In genomic region chr14:70359076-70359424, GRCh38 we compare ENCODE assay signal across 7 cellular contexts. TPM values are rescaled to one million over a fixed set of nuclear protein-coding genes. Genes with fewer than 3 reads are reported as not detected.
A peak's percentile ranks its signal among the peaks of the same experiment; 100 is the strongest.
DNase-seq lines count a peak whose midpoint lies in the region; ATAC-seq and TF ChIP-seq lines count a peak whose summit lies in the region.

No MANE protein-coding gene starts in this region.

- H3K4me1 Mint-ChIP-seq in activated naive CD8-positive, alpha-beta T cell treated with anti-CD3 and anti-CD28 coated beads, Interleukin-2, amount 50 U/mL, for 24 hours, result peaks cover 49% of the 10 kb centered on the region

- no peaks in the 10 kb centered on the region for H3K27me3 Mint-ChIP-seq in activated naive CD8-positive, alpha-beta T cell treated with anti-CD3 and anti-CD28 coated beads, Interleukin-2, amount 50 U/mL, for 24 hours

- peak overlapping the region; percentile 100 for H3K4me3 Mint-ChIP-seq in activated naive CD8-positive, alpha-beta T cell treated with anti-CD3 and anti-CD28 coated beads, Interleukin-2, amount 50 U/mL, for 24 hours

- peak overlapping the region; percentile 79 to 87 (median 84) for H3K27ac ChIP-seq in tibial nerve

- H3K27me3 ChIP-seq in tibial nerve, result no peaks in the 10 kb centered on the region

- ATAC-seq in GM18499 (IDR thresholded peaks at IDR 0.05; ENCODE audit: insufficient read depth, unreplicated experiment) (peak; percentile 9), HG03103 (IDR thresholded peaks at IDR 0.05; ENCODE audit: low read depth, unreplicated experiment) (peak; percentile 13), left lobe of liver (peak; percentile 51), HG02870 (IDR thresholded peaks at IDR 0.05; ENCODE audit: unreplicated experiment) (no peak)
- no peak for ATAC-seq in activated naive CD8-positive, alpha-beta T cell treated with anti-CD3 and anti-CD28 coated beads, Interleukin-2, amount 50 U/mL, for 24 hours

- DNase-seq in activated naive CD8-positive, alpha-beta T cell treated with anti-CD3 and anti-CD28 coated beads, Interleukin-2, amount 50 U/mL, for 24 hours, result no peak
- no peak for DNase-seq in left lobe of liver (ENCODE audit: low spot score)
- DNase-seq in tibial nerve (ENCODE audit: low spot score in 2 of 2), result no peak
- no peak for DNase-seq in SHP77 (lab: John Stamatoyannopoulos, UW)

- 0% methylated on average over 14 of the region's 14 CpGs for WGBS in tibial nerve, 2 donors

- peaks cover 0 to 45% (median 10%) of the 10 kb centered on the region in 4 donors for H3K4me1 ChIP-seq in tibial nerve

- TF ChIP-seq CTCF in tibial nerve (IDR thresholded peaks at IDR 0.05), result no peak

- peak overlapping the region; percentile 60 to 85 (median 76) for H3K4me3 ChIP-seq in tibial nerve

- no peak for TF ChIP-seq EP300 in tibial nerve (IDR thresholded peaks at IDR 0.05)

- H3K36me3 Mint-ChIP-seq in activated naive CD8-positive, alpha-beta T cell treated with anti-CD3 and anti-CD28 coated beads, Interleukin-2, amount 50 U/mL, for 24 hours (ENCODE audit: low read depth), result peaks cover 21% of the 10 kb centered on the region

- peak overlapping the region; percentile 95 for H3K27ac Mint-ChIP-seq in activated naive CD8-positive, alpha-beta T cell treated with anti-CD3 and anti-CD28 coated beads, Interleukin-2, amount 50 U/mL, for 24 hours

- no peak for TF ChIP-seq POLR2A in tibial nerve (IDR thresholded peaks at IDR 0.05)

- H3K36me3 ChIP-seq in tibial nerve, result no peaks in the 10 kb centered on the region

- no peaks in the 10 kb centered on the region for H3K9me3 Mint-ChIP-seq in activated naive CD8-positive, alpha-beta T cell treated with anti-CD3 and anti-CD28 coated beads, Interleukin-2, amount 50 U/mL, for 24 hours

- H3K9me3 ChIP-seq in tibial nerve, result no peaks in the 10 kb centered on the region

RNA-seq across cellular contexts. Expression of gene COX16, which starts 0.4 kb away (rescaled TPM):
- total RNA-seq in left lobe of liver (18.9 TPM), tibial nerve (10 to 100 TPM; 20.0 to 42.9 (median 26.5) TPM)

RNA-seq across cellular contexts. Expression of gene SYNJ2BP, which starts 57.8 kb away (rescaled TPM):
- 22.2 TPM for total RNA-seq in left lobe of liver
- total RNA-seq in tibial nerve, result 10 to 100 TPM; 17.4 to 28.8 (median 25.3) TPM

Comparison
In these comparisons a context has a peak if more than half of its experiments do, and no peak if none do; other contexts are left out.
1. ATAC-seq: peak in GM18499 (single experiment), HG03103 (single experiment) and left lobe of liver (single experiment); none in activated naive CD8-positive, alpha-beta T cell treated with anti-CD3 and anti-CD28 coated beads, Interleukin-2, amount 50 U/mL, for 24 hours (single experiment) and HG02870 (single experiment).